ENCODE assay signal across 13 cellular contexts in genomic region chr1:101178341-101178687, GRCh38. TPM values are rescaled to one million over a fixed set of nuclear protein-coding genes. Genes with fewer than 3 reads are reported as not detected.
DNase-seq lines count a peak whose midpoint lies in the region; ATAC-seq and TF ChIP-seq lines count a peak whose summit lies in the region.
"Had no signal": no experiment of that assay in that cellular context is flagged by ENCODE, and none has a peak within 500 bp of the region (broad histone marks: within the 10 kb centered on the region; RNA-seq: fewer than 3 reads in every experiment).

No MANE protein-coding gene starts in this region.

- H3K27me3 ChIP-seq in uterus, result no peaks in the 10 kb centered on the region
- no peaks in the 10 kb centered on the region for H3K27me3 ChIP-seq in gastrocnemius medialis

- no peaks in the 10 kb centered on the region for H3K36me3 ChIP-seq in uterus
- H3K36me3 ChIP-seq in gastrocnemius medialis, result no peaks in the 10 kb centered on the region

- intact Hi-C loops in activated CD8-positive, alpha-beta T cell treated with anti-CD3 and anti-CD28 coated beads for 36 hours (cut with micrococcal nuclease), result loop anchor here (2.0 kb wide), 1 partner anchor 112 kb away; no protein-coding TSS in a partner anchor
- intact Hi-C loops in uterus (cut with DNase I; ENCODE audit: low total_unique reads) (no loop called here), gastrocnemius medialis (cut with DNase I; ENCODE audit: low total_unique reads) (no loop called here)

- TF ChIP-seq POLR2A in uterus (IDR thresholded peaks at IDR 0.05) (no peak), gastrocnemius medialis (IDR thresholded peaks at IDR 0.05) (no peak)

- H3K9me3 ChIP-seq in uterus, result no peaks in the 10 kb centered on the region
- H3K9me3 ChIP-seq in gastrocnemius medialis, result no peaks in the 10 kb centered on the region

- H3K4me3 Mint-ChIP-seq in activated CD8-positive, alpha-beta T cell treated with anti-CD3 and anti-CD28 coated beads for 36 hours, result peak overlapping the region; percentile 75
- H3K4me3 Mint-ChIP-seq: brain had no signal

- no peaks in the 10 kb centered on the region for H3K27me3 Mint-ChIP-seq in activated CD8-positive, alpha-beta T cell treated with anti-CD3 and anti-CD28 coated beads for 36 hours
- H3K27me3 Mint-ChIP-seq: brain had no signal

- in situ Hi-C loops in gastrocnemius medialis (cut with MboI; ENCODE audit: low sequenced_read_pairs in 4 of 4), result no loop called here

- no peak overlapping the region for H3K4me3 ChIP-seq in uterus
- H3K4me3 ChIP-seq in gastrocnemius medialis, result no peak overlapping the region
- H3K4me3 ChIP-seq: SK-N-MC had no signal

- peaks cover 77% of the 10 kb centered on the region for H3K4me1 Mint-ChIP-seq in activated CD8-positive, alpha-beta T cell treated with anti-CD3 and anti-CD28 coated beads for 36 hours (ENCODE audit: low read depth)

- H3K9me3 Mint-ChIP-seq in activated CD8-positive, alpha-beta T cell treated with anti-CD3 and anti-CD28 coated beads for 36 hours, result peaks cover 3% of the 10 kb centered on the region
- H3K9me3 Mint-ChIP-seq: brain had no signal

- no peak for TF ChIP-seq CTCF in activated CD8-positive, alpha-beta T cell treated with anti-CD3 and anti-CD28 coated beads for 36 hours (IDR thresholded peaks at IDR 0.05)
- TF ChIP-seq CTCF in uterus (IDR thresholded peaks at IDR 0.05) (no peak), gastrocnemius medialis (IDR thresholded peaks at IDR 0.05 in 4 of 5, conservative IDR thresholded peaks at IDR 0.05 in 1 of 5) (no peak)

- POLR2A ChIA-PET in activated CD8-positive, alpha-beta T cell treated with anti-CD3 and anti-CD28 coated beads for 36 hours (lab: Charles Lee), result interaction anchor here (0.8 to 6.9 kb wide), 25 partner anchors 8 to 151 kb away, joined by 3 to 106 read pairs (median 4); partner anchors contain the start of gene S1PR1

- CTCF ChIA-PET in activated CD8-positive, alpha-beta T cell treated with anti-CD3 and anti-CD28 coated beads for 36 hours (lab: Charles Lee), result interaction anchor here (0.7 to 6.1 kb wide), 8 partner anchors 38 to 257 kb away, joined by 3 to 41 read pairs (median 6); partner anchors contain the start of gene S1PR1

- peaks cover 7% of the 10 kb centered on the region for H3K36me3 Mint-ChIP-seq in activated CD8-positive, alpha-beta T cell treated with anti-CD3 and anti-CD28 coated beads for 36 hours (ENCODE audit: low read depth)
- H3K36me3 Mint-ChIP-seq: brain had no signal

- H3K27ac ChIP-seq in uterus (no peak overlapping the region), gastrocnemius medialis (no peak overlapping the region)
- H3K27ac ChIP-seq: SK-N-MC had no signal

- H3K27ac Mint-ChIP-seq in activated CD8-positive, alpha-beta T cell treated with anti-CD3 and anti-CD28 coated beads for 36 hours, result peak overlapping the region; percentile 100

- ATAC-seq in GM18502 (IDR thresholded peaks at IDR 0.05; ENCODE audit: poor library complexity, unreplicated experiment) (peak; percentile 10), GM21737 (IDR thresholded peaks at IDR 0.05; ENCODE audit: unreplicated experiment) (peak; percentile 2), gastrocnemius medialis (no peak), HG03521 (IDR thresholded peaks at IDR 0.05; ENCODE audit: unreplicated experiment) (no peak)
- ATAC-seq in activated CD8-positive, alpha-beta T cell treated with anti-CD3 and anti-CD28 coated beads for 36 hours, result no peak

- H3K4me1 ChIP-seq in uterus (no peaks in the 10 kb centered on the region), gastrocnemius medialis (peaks cover 0 to 4% of the 10 kb centered on the region in 2 donors)

- DNase-seq in activated CD8-positive, alpha-beta T cell treated with anti-CD3 and anti-CD28 coated beads for 36 hours, result peak; percentile 34
- DNase-seq in stimulated activated CD4-positive, alpha-beta T cell treated with anti-CD3 and anti-CD28 coated beads, Interleukin-2, amount 100 ng/mL, for 24 hours, result peak; percentile 28 to 32
- DNase-seq in uterus (no peak), gastrocnemius medialis (no peak)
- DNase-seq: H7, hypothalamus, NCI-H524, trophoblast cell had no signal

RNA-seq across cellular contexts. Expression of gene S1PR1, which starts 58.5 kb away (rescaled TPM):
- 10 to 100 TPM; 63.9 to 66.4 TPM for total RNA-seq in activated CD8-positive, alpha-beta T cell treated with anti-CD3 and anti-CD28 coated beads for 36 hours
- total RNA-seq in uterus, result 10 to 100 TPM; 25.6 to 97.9 (median 64.2) TPM
- total RNA-seq in gastrocnemius medialis, result 10 to 100 TPM; 28.8 to 54.3 (median 47.5) TPM

Comparison
In these comparisons a context has a peak if more than half of its experiments do, and no peak if none do; other contexts are left out.
1. ATAC-seq: peak in GM18502 (single experiment) and GM21737 (single experiment); none in activated CD8-positive, alpha-beta T cell treated with anti-CD3 and anti-CD28 coated beads for 36 hours (single experiment), gastrocnemius medialis (0 of 2) and HG03521 (single experiment).
2. DNase-seq: peak in activated CD8-positive, alpha-beta T cell treated with anti-CD3 and anti-CD28 coated beads for 36 hours (single experiment) and stimulated activated CD4-positive, alpha-beta T cell treated with anti-CD3 and anti-CD28 coated beads, Interleukin-2, amount 100 ng/mL, for 24 hours (2 of 2); none in uterus (0 of 2) and gastrocnemius medialis (0 of 2).